Comparison of ENCODE assay signal across 15 cellular contexts in genomic region chr16:4212207-4212933, GRCh38. TPM values are rescaled to one million over a fixed set of nuclear protein-coding genes. Genes with fewer than 3 reads are reported as not detected.
A peak's percentile ranks its signal among the peaks of the same experiment; 100 is the strongest.
DNase-seq lines count a peak whose midpoint lies in the region; ATAC-seq and TF ChIP-seq lines count a peak whose summit lies in the region.
"Had no signal": no experiment of that assay in that cellular context is flagged by ENCODE, and none has a peak within 500 bp of the region (broad histone marks: within the 10 kb centered on the region; RNA-seq: fewer than 3 reads in every experiment).

No MANE protein-coding gene starts in this region.

- no peaks in the 10 kb centered on the region for H3K9me3 Mint-ChIP-seq in WTC11
- no peaks in the 10 kb centered on the region for H3K9me3 Mint-ChIP-seq in activated CD8-positive, alpha-beta memory T cell treated with anti-CD3 and anti-CD28 coated beads, Interleukin-2, amount 10 ng/mL, durations not matched to agents 7 days and 5 days (ENCODE audit: low read depth)

- no peaks in the 10 kb centered on the region for H3K36me3 ChIP-seq in parathyroid adenoma (ENCODE audit: control insufficient read depth, insufficient read depth, low read length)
- H3K36me3 ChIP-seq in uterus = no peaks in the 10 kb centered on the region
- H3K36me3 ChIP-seq: spleen had no signal

- H3K79me2 ChIP-seq in parathyroid adenoma = no peaks in the 10 kb centered on the region

- H3K4me1 Mint-ChIP-seq in WTC11 = peaks cover 16% of the 10 kb centered on the region
- no peaks in the 10 kb centered on the region for H3K4me1 Mint-ChIP-seq in activated CD8-positive, alpha-beta memory T cell treated with anti-CD3 and anti-CD28 coated beads, Interleukin-2, amount 10 ng/mL, durations not matched to agents 7 days and 5 days
- H3K4me1 Mint-ChIP-seq: CD14-positive monocyte had no signal

- ATAC-seq in WTC11 (no peak), Right ventricle myocardium inferior (peak; percentile 88), GM18517 (IDR thresholded peaks at IDR 0.05; ENCODE audit: unreplicated experiment) (no peak)
- no peak for ATAC-seq in activated CD8-positive, alpha-beta memory T cell treated with anti-CD3 and anti-CD28 coated beads, Interleukin-2, amount 10 ng/mL, durations not matched to agents 7 days and 5 days

- H3K27ac ChIP-seq in parathyroid adenoma = peak overlapping the region; percentile 53
- H3K27ac ChIP-seq in uterus = peak overlapping the region; percentile 63 to 64
- H3K27ac ChIP-seq: spleen had no signal

- no peak overlapping the region for H3K4me3 Mint-ChIP-seq in WTC11
- no peak overlapping the region for H3K4me3 Mint-ChIP-seq in activated CD8-positive, alpha-beta memory T cell treated with anti-CD3 and anti-CD28 coated beads, Interleukin-2, amount 10 ng/mL, durations not matched to agents 7 days and 5 days
- H3K4me3 Mint-ChIP-seq: CD14-positive monocyte had no signal

- CTCF ChIA-PET in WTC11 (lab: Charles Lee) = no interaction called here
- CTCF ChIA-PET in activated CD8-positive, alpha-beta memory T cell treated with anti-CD3 and anti-CD28 coated beads, Interleukin-2, amount 10 ng/mL, durations not matched to agents 7 days and 5 days (lab: Charles Lee) = no interaction called here

- intact Hi-C loops in Right ventricle myocardium inferior (cut with DNase I) (loop anchor here (2.0 kb wide), 1 partner anchor 28 kb away; no protein-coding TSS in a partner anchor), uterus (cut with DNase I; ENCODE audit: low total_unique reads) (no loop called here)

- no peaks in the 10 kb centered on the region for H3K4me1 ChIP-seq in parathyroid adenoma
- no peaks in the 10 kb centered on the region for H3K4me1 ChIP-seq in uterus

- H2AFZ ChIP-seq in parathyroid adenoma = no peak overlapping the region

- H3K4me3 ChIP-seq in parathyroid adenoma (ENCODE audit: low read depth, low read length) = no peak overlapping the region
- no peak overlapping the region for H3K4me3 ChIP-seq in uterus
- H3K4me3 ChIP-seq: spleen had no signal

- no peak for TF ChIP-seq POLR2A in uterus (IDR thresholded peaks at IDR 0.05)

- no peak overlapping the region for H3K9ac ChIP-seq in parathyroid adenoma

- DNase-seq in WTC11 (ENCODE audit: low spot score) (no peak), Right ventricle myocardium inferior (ENCODE audit: missing footprints) (peak; percentile 88), uterus (peak; percentile 48 to 53), NCI-H82 (lab: John Stamatoyannopoulos, UW) (no peak)
- DNase-seq in activated CD8-positive, alpha-beta memory T cell treated with anti-CD3 and anti-CD28 coated beads, Interleukin-2, amount 10 ng/mL, durations not matched to agents 7 days and 5 days = no peak
- DNase-seq: activated T-cell treated with anti-CD3 and anti-CD28 coated beads, Interleukin-2, amount 50 U/mL, for 48 hours; NCI-H187 treated with DMSO at 0.1 percent for 48 hours; NCI-H69; spleen had no signal

- no peak overlapping the region for H3K4me2 ChIP-seq in parathyroid adenoma (ENCODE audit: low read length)

- H3K27me3 ChIP-seq in parathyroid adenoma (ENCODE audit: control insufficient read depth, insufficient read depth, low read length) = no peaks in the 10 kb centered on the region
- H3K27me3 ChIP-seq in uterus = no peaks in the 10 kb centered on the region

- H3K27me3 Mint-ChIP-seq in WTC11 (ENCODE audit: low read depth) = no peaks in the 10 kb centered on the region; the same call in 1 of the 2 replicates
- H3K27me3 Mint-ChIP-seq in activated CD8-positive, alpha-beta memory T cell treated with anti-CD3 and anti-CD28 coated beads, Interleukin-2, amount 10 ng/mL, durations not matched to agents 7 days and 5 days = peaks cover 8% of the 10 kb centered on the region

- no peaks in the 10 kb centered on the region for H3K36me3 Mint-ChIP-seq in WTC11
- H3K36me3 Mint-ChIP-seq in activated CD8-positive, alpha-beta memory T cell treated with anti-CD3 and anti-CD28 coated beads, Interleukin-2, amount 10 ng/mL, durations not matched to agents 7 days and 5 days = no peaks in the 10 kb centered on the region
- H3K36me3 Mint-ChIP-seq: CD14-positive monocyte had no signal

- TF ChIP-seq CTCF in WTC11 (IDR thresholded peaks at IDR 0.05) (no peak), parathyroid adenoma (IDR thresholded peaks at IDR 0.05) (no peak), uterus (IDR thresholded peaks at IDR 0.05) (no peak)

- H3K27ac Mint-ChIP-seq in WTC11 = 0 out of 2 replicates have a peak overlapping the region, but pooled peaks have one; percentile 53
- H3K27ac Mint-ChIP-seq in activated CD8-positive, alpha-beta memory T cell treated with anti-CD3 and anti-CD28 coated beads, Interleukin-2, amount 10 ng/mL, durations not matched to agents 7 days and 5 days = no peak overlapping the region
- H3K27ac Mint-ChIP-seq: CD14-positive monocyte had no signal

- POLR2A ChIA-PET in WTC11 (lab: Charles Lee) = no interaction called here

- H3K9me3 ChIP-seq in parathyroid adenoma (ENCODE audit: control insufficient read depth, low read length) (no peaks in the 10 kb centered on the region), uterus (no peaks in the 10 kb centered on the region)
- H3K9me3 ChIP-seq: spleen had no signal

TF ChIP-seq in WTC11, 78 proteins besides CTCF, POLR2A, EP300 and RAD21:
- TF ChIP-seq CREM (CRISPR knock-in tag; IDR thresholded peaks at IDR 0.05) (no peak), FOXP4 (CRISPR knock-in tag; IDR thresholded peaks at IDR 0.05) (no peak), ERG (CRISPR knock-in tag; IDR thresholded peaks at IDR 0.05) (no peak), ESRRA (CRISPR knock-in tag; IDR thresholded peaks at IDR 0.05; ENCODE audit: borderline replicate concordance) (no peak), E2F4 (CRISPR knock-in tag; IDR thresholded peaks at IDR 0.05; ENCODE audit: borderline replicate concordance, low read depth) (no peak)
- TF ChIP-seq, protein P1, sequence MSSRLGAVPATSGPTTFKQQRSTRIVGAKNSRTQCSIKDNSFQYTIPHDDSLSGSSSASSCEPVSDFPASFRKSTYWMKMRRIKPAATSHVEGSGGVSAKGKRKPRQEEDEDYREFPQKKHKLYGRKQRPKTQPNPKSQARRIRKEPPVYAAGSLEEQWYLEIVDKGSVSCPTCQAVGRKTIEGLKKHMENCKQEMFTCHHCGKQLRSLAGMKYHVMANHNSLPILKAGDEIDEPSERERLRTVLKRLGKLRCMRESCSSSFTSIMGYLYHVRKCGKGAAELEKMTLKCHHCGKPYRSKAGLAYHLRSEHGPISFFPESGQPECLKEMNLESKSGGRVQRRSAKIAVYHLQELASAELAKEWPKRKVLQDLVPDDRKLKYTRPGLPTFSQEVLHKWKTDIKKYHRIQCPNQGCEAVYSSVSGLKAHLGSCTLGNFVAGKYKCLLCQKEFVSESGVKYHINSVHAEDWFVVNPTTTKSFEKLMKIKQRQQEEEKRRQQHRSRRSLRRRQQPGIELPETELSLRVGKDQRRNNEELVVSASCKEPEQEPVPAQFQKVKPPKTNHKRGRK (CRISPR knock-in tag; IDR thresholded peaks at IDR 0.05; ENCODE audit: borderline replicate concordance) = no peak

RNA-seq across cellular contexts. Expression of gene SRL, which starts 29.5 kb away (rescaled TPM):
- total RNA-seq in WTC11 (2021) = 0.11 TPM in 1 of 3 replicates, not detected in the others
- 419 TPM for total RNA-seq in Right ventricle myocardium inferior
- total RNA-seq in uterus = 10 to 100 TPM in 1 of 4 donors, 1 to 10 TPM in 2, under 1 TPM in 1; 0.29 to 10.1 (median 7.6) TPM
- not detected for total RNA-seq in activated CD8-positive, alpha-beta memory T cell treated with anti-CD3 and anti-CD28 coated beads, Interleukin-2, amount 10 ng/mL, durations not matched to agents 7 days and 5 days
- total RNA-seq: Daoy; M059J; T-helper 2 cell treated with Interferon-gamma antibody and Interleukin-4, amounts not matched to agents 100 ng/mL and 5 ng/mL, for 36 hours had no signal

Comparison
In these comparisons a context has a peak if more than half of its experiments do, and no peak if none do; other contexts are left out.
1. DNase-seq: peak in Right ventricle myocardium inferior (single experiment) and uterus (2 of 2); none in WTC11 (single experiment), activated CD8-positive, alpha-beta memory T cell treated with anti-CD3 and anti-CD28 coated beads, Interleukin-2, amount 10 ng/mL, durations not matched to agents 7 days and 5 days (single experiment) and NCI-H82 (single experiment).
2. RNA of gene SRL, which starts 29.5 kb away (total RNA-seq): 419 TPM in Right ventricle myocardium inferior (single experiment); 0.29 to 10.1 TPM in uterus, 0.11 TPM in WTC11 and not detected in activated CD8-positive, alpha-beta memory T cell treated with anti-CD3 and anti-CD28 coated beads, Interleukin-2, amount 10 ng/mL, durations not matched to agents 7 days and 5 days; every median in the first group is over 10 times any median in the second.